In the genomic region with DNA sequence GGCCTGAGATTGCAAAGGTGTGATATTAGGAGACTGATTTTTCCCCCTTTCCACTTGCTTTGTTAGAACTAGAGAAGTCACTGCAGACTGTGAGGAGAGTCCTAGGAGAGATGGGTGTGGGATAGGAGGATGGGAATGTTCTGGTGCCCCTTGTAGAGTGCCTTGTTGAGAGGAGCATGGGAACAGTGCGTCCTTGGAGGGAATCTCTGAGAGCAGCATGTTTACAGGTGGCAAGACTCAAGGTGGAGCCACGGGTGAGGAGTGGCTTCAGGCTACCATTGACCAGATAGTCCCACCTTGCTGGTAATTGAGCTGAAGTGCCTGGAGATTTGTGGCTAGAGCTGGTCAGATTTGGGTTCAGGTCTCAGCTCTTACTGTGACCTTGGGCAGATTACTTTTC, we compare ENCODE assay signal across 10 cellular contexts. TPM values are rescaled to one million over a fixed set of nuclear protein-coding genes. Genes with fewer than 3 reads are reported as not detected.
A peak's percentile ranks its signal among the peaks of the same experiment; 100 is the strongest.
DNase-seq lines count a peak whose midpoint lies in the region; ATAC-seq and TF ChIP-seq lines count a peak whose summit lies in the region.
"Had no signal": no experiment of that assay in that cellular context is flagged by ENCODE, and none has a peak within 500 bp of the region (broad histone marks: within the 10 kb centered on the region; RNA-seq: fewer than 3 reads in every experiment).

No MANE protein-coding gene starts in this region.

- no peak for TF ChIP-seq CTCF in CD4-positive, alpha-beta T cell (IDR thresholded peaks at IDR 0.05)
- TF ChIP-seq CTCF in brain (conservative IDR thresholded peaks at IDR 0.05) (no peak), gastrocnemius medialis (IDR thresholded peaks at IDR 0.05 in 4 of 5, conservative IDR thresholded peaks at IDR 0.05 in 1 of 5) (no peak)

- H3K4me1 ChIP-seq in gastrocnemius medialis, result peaks cover 88 to 94% of the 10 kb centered on the region in 2 donors
- H3K4me1 ChIP-seq in GM23248 (ENCODE audit: insufficient read depth), result peaks cover 18% of the 10 kb centered on the region; the same call in 1 of the 2 replicates

- H3K36me3 ChIP-seq in gastrocnemius medialis (no peaks in the 10 kb centered on the region), GM23248 (ENCODE audit: low read depth) (no peaks in the 10 kb centered on the region)

- POLR2A ChIA-PET in CD4-positive, alpha-beta T cell (lab: Charles Lee), result interaction anchor here (1.1 to 14.5 kb wide), 4 partner anchors 8 to 475 kb away, joined by 4 to 403 read pairs (median 52); partner anchors contain the start of gene CHD6

- H3K36me3 Mint-ChIP-seq in CD4-positive, alpha-beta T cell (ENCODE audit: low read depth), result peaks cover 37% of the 10 kb centered on the region
- H3K36me3 Mint-ChIP-seq in brain, result peaks cover 40% of the 10 kb centered on the region

- no peak overlapping the region for H3K4me2 ChIP-seq in GM23248 (ENCODE audit: unreplicated experiment)

- peak overlapping the region; percentile 96 for H3K27ac Mint-ChIP-seq in CD4-positive, alpha-beta T cell
- H3K27ac Mint-ChIP-seq in brain, result peak overlapping the region in 4 of 5 experiments; percentile 67 to 96 (median 76)

- peak overlapping the region; percentile 30 for H3K4me3 ChIP-seq in Jurkat, Clone E6-1 (ENCODE audit: low read length)
- H3K4me3 ChIP-seq in gastrocnemius medialis (no peak overlapping the region), GM23248 (no peak overlapping the region)

- H3K27me3 ChIP-seq in CD4-positive, alpha-beta T cell (ENCODE audit: control insufficient read depth, insufficient read depth, low read length), result no peaks in the 10 kb centered on the region
- H3K27me3 ChIP-seq in gastrocnemius medialis (no peaks in the 10 kb centered on the region), GM23248 (replicated peaks; ENCODE audit: insufficient read depth) (no peaks in the 10 kb centered on the region)

- in situ Hi-C loops in gastrocnemius medialis (cut with MboI; ENCODE audit: low sequenced_read_pairs in 4 of 4), result no loop called here
- in situ Hi-C loops in GM23248 (cut with MboI), result no loop called here

- 77 to 88% methylated on average over 2 of the region's 2 CpGs for WGBS in GM23248 (ENCODE audit: low coverage in 1 of 2, low lambda C conversion rate in 2 of 2, missing lambda C conversion rate in 2 of 2), 2 experiments

- no peaks in the 10 kb centered on the region for H3F3A ChIP-seq in GM23248 (ENCODE audit: insufficient read depth)

- no peaks in the 10 kb centered on the region for H3K9me2 ChIP-seq in GM23248 (ENCODE audit: insufficient read depth)

- peaks cover 96% of the 10 kb centered on the region for H3K4me1 Mint-ChIP-seq in CD4-positive, alpha-beta T cell (ENCODE audit: low read depth)
- peaks cover 100% of the 10 kb centered on the region for H3K4me1 Mint-ChIP-seq in brain

- H3K79me2 ChIP-seq in GM23248 (ENCODE audit: insufficient read depth), result peaks cover 99% of the 10 kb centered on the region

- no peaks in the 10 kb centered on the region for H3K9me3 Mint-ChIP-seq in CD4-positive, alpha-beta T cell
- H3K9me3 Mint-ChIP-seq in brain, result no peaks in the 10 kb centered on the region

- H2AFZ ChIP-seq in GM23248, result no peak overlapping the region

- CTCF ChIA-PET in CD4-positive, alpha-beta T cell (lab: Charles Lee), result interaction anchor here (1.1 to 2.1 kb wide), 3 partner anchors 9 to 14 kb away, joined by 3 to 10 read pairs (median 5); no protein-coding TSS in a partner anchor

- no peaks in the 10 kb centered on the region for H3K9me3 ChIP-seq in CD4-positive, alpha-beta T cell (ENCODE audit: control insufficient read depth, low read length)
- H3K9me3 ChIP-seq in gastrocnemius medialis, result no peaks in the 10 kb centered on the region
- H3K9me3 ChIP-seq in GM23248 (ENCODE audit: low read depth), result no peaks in the 10 kb centered on the region

- TF ChIP-seq POLR2A in gastrocnemius medialis (IDR thresholded peaks at IDR 0.05), result no peak

- peak overlapping the region; percentile 83 for H3K27ac ChIP-seq in CD4-positive, alpha-beta T cell (ENCODE audit: low read depth, low read length)
- H3K27ac ChIP-seq in gastrocnemius medialis, result peak overlapping the region; percentile 15 to 99 (median 94)
- no peak overlapping the region for H3K27ac ChIP-seq in GM23248

- no peak overlapping the region for H3K9ac ChIP-seq in GM23248

- DNase-seq in CD4-positive, alpha-beta T cell, result peak in 1 of 10 experiments; percentile 4
- DNase-seq in Jurkat, Clone E6-1 (ENCODE audit: low read depth, low spot score), result no peak
- no peak for DNase-seq in gastrocnemius medialis
- no peak for DNase-seq in DMS153 treated with DMSO at 0.1 percent for 48 hours (lab: John Stamatoyannopoulos, UW; ENCODE audit: unreplicated experiment)
- DNase-seq in NCI-H1436 treated with DMSO at 0.1 percent for 48 hours (lab: John Stamatoyannopoulos, UW), result no peak
- no peak for DNase-seq in GM23248
- DNase-seq: NCI-H526, nucleus accumbens, SHP77 had no signal

- peak overlapping the region; percentile 90 for H3K4me3 Mint-ChIP-seq in CD4-positive, alpha-beta T cell
- H3K4me3 Mint-ChIP-seq in brain, result peak overlapping the region in 2 of 5 experiments; percentile 38 to 50

- no peak for ATAC-seq in CD4-positive, alpha-beta T cell (ENCODE audit: poor library complexity)
- no peak for ATAC-seq in gastrocnemius medialis

- intact Hi-C loops in CD4-positive, alpha-beta T cell (cut with DNase I, micrococcal nuclease), result loop anchor here in 1 of 2 experiments (5.0 kb wide), 1 partner anchor 111 kb away; no protein-coding TSS in a partner anchor
- intact Hi-C loops in gastrocnemius medialis (cut with DNase I; ENCODE audit: low total_unique reads), result no loop called here

- H4K20me1 ChIP-seq in GM23248 (ENCODE audit: insufficient read depth), result no peaks in the 10 kb centered on the region

- H3K27me3 Mint-ChIP-seq in CD4-positive, alpha-beta T cell, result no peaks in the 10 kb centered on the region
- no peaks in the 10 kb centered on the region for H3K27me3 Mint-ChIP-seq in brain

RNA-seq across cellular contexts. Expression of gene PLCG1, which starts 6.0 kb away (rescaled TPM):
- total RNA-seq in CD4-positive, alpha-beta T cell, result 100 to 1,000 TPM; 387 to 404 TPM
- polyA plus RNA-seq in Jurkat, Clone E6-1 (2012; ENCODE audit: insufficient read depth, insufficient read length), result 118 TPM
- polyA plus RNA-seq in brain (ENCODE audit: insufficient read depth, low read depth, low replicate concordance) (75.9 TPM), GM23248 (2016; fragmentation: Nextera tagmentation; extraction: Ambion mirVana) (4.8 and 8.3 TPM in 2 replicates)
- 10 to 100 TPM; 19.9 to 58.0 (median 35.0) TPM for total RNA-seq in gastrocnemius medialis
- 29.8 and 32.6 TPM in 2 replicates for total RNA-seq in GM23248 (2014; rRNA removed; shearing (Covaris generic))

Comparison
In these comparisons a context has a peak if more than half of its experiments do, and no peak if none do; other contexts are left out.
1. RNA of gene PLCG1, which starts 6.0 kb away (total RNA-seq): 387 to 404 TPM in CD4-positive, alpha-beta T cell; 19.9 to 58.0 TPM in gastrocnemius medialis and 29.8 to 32.6 TPM in GM23248; every median in the first group is over 4 times any median in the second.